16 cellular contexts compared by ENCODE assay signal in genomic region chr11:73243093-73243485, GRCh38. TPM values are rescaled to one million over a fixed set of nuclear protein-coding genes. Genes with fewer than 3 reads are reported as not detected.
DNase-seq lines count a peak whose midpoint lies in the region; TF ChIP-seq lines count a peak whose summit lies in the region.
"Had no signal": no experiment of that assay in that cellular context is flagged by ENCODE, and none has a peak within 500 bp of the region (broad histone marks: within the 10 kb centered on the region; RNA-seq: fewer than 3 reads in every experiment).

No MANE protein-coding gene starts in this region.

- no peak for TF ChIP-seq POLR2A in sigmoid colon (IDR thresholded peaks at IDR 0.05)

- H2AFZ ChIP-seq in OCI-LY3 (ENCODE audit: low read depth, low read length) (peak overlapping the region; percentile 86), fibroblast of lung (ENCODE audit: low read length) (peak overlapping the region; percentile 17)

- WGBS in sigmoid colon, 2 donors: 81 to 90% methylated on average over 8 of the region's 8 CpGs

- H3K79me2 ChIP-seq in OCI-LY3 (ENCODE audit: low read length) (no peaks in the 10 kb centered on the region), fibroblast of lung (ENCODE audit: control insufficient read depth, insufficient read depth, low read length) (no peaks in the 10 kb centered on the region)

- H3K4me3 Mint-ChIP-seq in HFFc6: no peak overlapping the region
- H3K4me3 Mint-ChIP-seq: central memory CD8-positive, alpha-beta T cell had no signal

- TF ChIP-seq CTCF in HFFc6 (IDR thresholded peaks at IDR 0.05) (no peak), OCI-LY3 (IDR thresholded peaks at IDR 0.05; ENCODE audit: low read depth, low read length) (no peak), fibroblast of lung (conservative IDR thresholded peaks at IDR 0.05 in 1 of 2, IDR thresholded peaks at IDR 0.05 in 1 of 2; ENCODE audit: low read depth in 1 of 2, low read length in 2 of 2) (no peak), sigmoid colon (IDR thresholded peaks at IDR 0.05) (no peak)

- H3K4me2 ChIP-seq in OCI-LY3 (ENCODE audit: low read length) (peak overlapping the region; percentile 80), fibroblast of lung (ENCODE audit: extremely low read depth, insufficient read depth, low read length) (no peak overlapping the region)

- 0 out of 2 replicates have a peak, but pooled peaks cover 7% of the 10 kb centered on the region for H3K27me3 ChIP-seq in OCI-LY3 (ENCODE audit: low read depth, low read length)
- H3K27me3 ChIP-seq in fibroblast of lung (ENCODE audit: control insufficient read depth, insufficient read depth, low read length): no peaks in the 10 kb centered on the region
- H3K27me3 ChIP-seq in sigmoid colon: no peaks in the 10 kb centered on the region
- H3K27me3 ChIP-seq: ascending aorta, esophagus muscularis mucosa, upper lobe of left lung had no signal

- peak overlapping the region; percentile 70 for H3K4me3 ChIP-seq in OCI-LY3 (ENCODE audit: low read length)
- no peak overlapping the region for H3K4me3 ChIP-seq in fibroblast of lung (replicated peaks in 1 of 4; ENCODE audit: control extremely low read depth in 1 of 4, insufficient read depth in 1 of 4, low read depth in 3 of 4, low read length in 4 of 4)
- H3K4me3 ChIP-seq in sigmoid colon: no peak overlapping the region
- H3K4me3 ChIP-seq: skin epidermis had no signal

- DNase-seq in HFFc6 (no peak), fibroblast of lung (ENCODE audit: low read depth in 2 of 2) (no peak), sigmoid colon (peak; percentile 48), cerebellum (ENCODE audit: low spot score) (no peak), NCI-H1048 (lab: John Stamatoyannopoulos, UW) (no peak), NCI-H345 treated with DMSO at 0.1 percent for 48 hours (lab: John Stamatoyannopoulos, UW; ENCODE audit: unreplicated experiment) (no peak)
- DNase-seq: MV-4-11 had no signal

- H3K4me1 Mint-ChIP-seq in HFFc6 (ENCODE audit: low read depth): peaks cover 46% of the 10 kb centered on the region

- H3K36me3 Mint-ChIP-seq in HFFc6 (ENCODE audit: low read depth): no peaks in the 10 kb centered on the region
- H3K36me3 Mint-ChIP-seq: activated naive CD4-positive, alpha-beta T cell treated with anti-CD3 and anti-CD28 coated beads, Interleukin-2, amount 50 U/mL, for 72 hours; IgD-negative memory B cell; naive thymus-derived CD4-positive, alpha-beta T cell had no signal

- no peak for TF ChIP-seq EP300 in sigmoid colon (IDR thresholded peaks at IDR 0.05)

- H3K27ac Mint-ChIP-seq in HFFc6: peak overlapping the region; percentile 75; the same call in 1 of the 2 replicates
- H3K27ac Mint-ChIP-seq: IgD-negative memory B cell; naive thymus-derived CD4-positive, alpha-beta T cell had no signal

- H3K9me3 ChIP-seq in OCI-LY3 (ENCODE audit: insufficient read depth, low read length) (no peaks in the 10 kb centered on the region), fibroblast of lung (ENCODE audit: control insufficient read depth, insufficient read depth, low read depth, low read length) (no peaks in the 10 kb centered on the region), sigmoid colon (no peaks in the 10 kb centered on the region)
- H3K9me3 ChIP-seq: ascending aorta, esophagus muscularis mucosa, upper lobe of left lung had no signal

- no peak overlapping the region for H3K27ac ChIP-seq in OCI-LY3 (ENCODE audit: low read length)
- no peak overlapping the region for H3K27ac ChIP-seq in fibroblast of lung (ENCODE audit: insufficient read depth, low read length)
- no peak overlapping the region for H3K27ac ChIP-seq in sigmoid colon
- H3K27ac ChIP-seq: esophagus muscularis mucosa had no signal

- intact Hi-C loops in sigmoid colon (cut with DNase I): loop anchor here (5.0 to 10.0 kb wide), 2 partner anchors 308 to 411 kb away; no protein-coding TSS in a partner anchor

- H3K4me1 ChIP-seq in OCI-LY3 (ENCODE audit: low read length) (peaks cover 18% of the 10 kb centered on the region), fibroblast of lung (ENCODE audit: control insufficient read depth, extremely low read depth, insufficient read depth, low read length) (peaks cover 4% of the 10 kb centered on the region), sigmoid colon (peaks cover 0 to 9% (median 5%) of the 10 kb centered on the region in 4 donors)

- H4K20me1 ChIP-seq in OCI-LY3 (ENCODE audit: insufficient read depth, low read length): no peaks in the 10 kb centered on the region
- H4K20me1 ChIP-seq in fibroblast of lung (ENCODE audit: control insufficient read depth, extremely low read depth, insufficient read depth, low read length): no peaks in the 10 kb centered on the region

- H3K9ac ChIP-seq in OCI-LY3 (ENCODE audit: low read length) (peak overlapping the region; percentile 59), fibroblast of lung (ENCODE audit: insufficient read depth, low read length) (no peak overlapping the region)

- H3K36me3 ChIP-seq in OCI-LY3 (replicated peaks; ENCODE audit: low read depth, low read length): no peaks in the 10 kb centered on the region
- no peaks in the 10 kb centered on the region for H3K36me3 ChIP-seq in fibroblast of lung (ENCODE audit: control insufficient read depth, insufficient read depth, low read length)
- no peaks in the 10 kb centered on the region for H3K36me3 ChIP-seq in sigmoid colon
- H3K36me3 ChIP-seq: ascending aorta, esophagus muscularis mucosa, upper lobe of left lung had no signal

- no peaks in the 10 kb centered on the region for H3K9me3 Mint-ChIP-seq in HFFc6
- H3K9me3 Mint-ChIP-seq: activated naive CD4-positive, alpha-beta T cell treated with anti-CD3 and anti-CD28 coated beads, Interleukin-2, amount 50 U/mL, for 72 hours; central memory CD8-positive, alpha-beta T cell; IgD-negative memory B cell; naive thymus-derived CD4-positive, alpha-beta T cell had no signal

- peaks cover 2% of the 10 kb centered on the region; the same call in 1 of the 2 replicates for H3K27me3 Mint-ChIP-seq in HFFc6 (ENCODE audit: insufficient read depth)

RNA-seq across cellular contexts. Expression of gene P2RY2, which starts 25.0 kb away (rescaled TPM):
- total RNA-seq in HFFc6 (2021; fragmentation: NEBNext Ultra II Directional; extraction: Animal tissue kit (Norgen Biotek cat#: 25700)): under 1 TPM in 5 of 6 experiments, not detected in 1; 0.08 to 0.20 (median 0.16) TPM
- total RNA-seq in fibroblast of lung (under 0.01 and 0.17 TPM in 2 replicates), sigmoid colon (under 1 TPM in 1 of 4 donors, not detected in 3; 0.16 TPM), cerebellum (0.09 TPM)
- polyA plus RNA-seq in fibroblast of lung (0.05 TPM in 1 of 2 replicates, not detected in the other), sigmoid colon (1 to 10 TPM; 3.0 to 6.2 (median 4.2) TPM)
- 0.08 TPM in 1 of 2 replicates, not detected in the other for polyA plus RNA-seq in fibroblast of lung (2012)
- polyA minus RNA-seq in fibroblast of lung (ENCODE audit: low replicate concordance): not detected in 2 replicates
- total RNA-seq: activated naive CD4-positive, alpha-beta T cell treated with anti-CD3 and anti-CD28 coated beads, Interleukin-2, amount 50 U/mL, for 72 hours had no signal
- polyA plus RNA-seq: naive thymus-derived CD4-positive, alpha-beta T cell had no signal

RNA-seq across cellular contexts. Expression of gene P2RY6, which starts 29.0 kb away (rescaled TPM):
- 1 to 10 TPM in 4 of 6 experiments, under 1 TPM in 2; 0.54 to 2.4 (median 1.9) TPM for total RNA-seq in HFFc6 (2021; fragmentation: NEBNext Ultra II Directional; extraction: Animal tissue kit (Norgen Biotek cat#: 25700))
- total RNA-seq in fibroblast of lung (0.26 and 0.33 TPM in 2 replicates), sigmoid colon (1 to 10 TPM in 3 of 4 donors, not detected in 1; 1.2 to 2.6 (median 2.5) TPM), cerebellum (0.27 TPM)
- polyA plus RNA-seq in fibroblast of lung (0.12 and 0.24 TPM in 2 replicates), sigmoid colon (1 to 10 TPM; 2.4 to 5.5 (median 2.5) TPM)
- polyA plus RNA-seq in fibroblast of lung (2012): 0.10 and 0.22 TPM in 2 replicates
- 0.27 TPM in 1 of 2 replicates, not detected in the other for polyA minus RNA-seq in fibroblast of lung (ENCODE audit: low replicate concordance)
- total RNA-seq: activated naive CD4-positive, alpha-beta T cell treated with anti-CD3 and anti-CD28 coated beads, Interleukin-2, amount 50 U/mL, for 72 hours had no signal
- polyA plus RNA-seq: IgD-negative memory B cell; naive thymus-derived CD4-positive, alpha-beta T cell had no signal
